ENCODE assay signal across 16 cellular contexts in genomic region chr6:105894556-105894955, GRCh38.
"Had no signal": no experiment of that assay in that cellular context is flagged by ENCODE, and none has a peak within 500 bp of the region (broad histone marks: within the 10 kb centered on the region; RNA-seq: fewer than 3 reads in every experiment).

No MANE protein-coding gene starts in this region.

- H3K4me3 ChIP-seq: body of pancreas, lower lobe of right lung, stomach had no signal

- H3K9me3 Mint-ChIP-seq: T-cell had no signal

- H3K9me3 ChIP-seq: body of pancreas, lower lobe of right lung, stomach had no signal

- H3K79me2 ChIP-seq: parathyroid adenoma had no signal

- H3K9ac ChIP-seq: parathyroid adenoma had no signal

- H3K36me3 Mint-ChIP-seq: naive B cell, T-cell had no signal

- H3K36me3 ChIP-seq: lower lobe of right lung, stomach, WERI-Rb-1 had no signal

- H3K27me3 ChIP-seq: body of pancreas, stomach had no signal

- DNase-seq: activated CD4-positive, alpha-beta T cell treated with anti-CD3 and anti-CD28 coated beads for 36 hours; activated naive CD4-positive, alpha-beta T cell treated with anti-CD3 and anti-CD28 coated beads, Interleukin-2, amount 50 U/mL, for 16 hours; amniotic stem cell; body of pancreas; endodermal cell; foreskin melanocyte; kidney glomerular epithelial cell; lower lobe of right lung; naive B cell; retina; stimulated activated CD4-positive, alpha-beta T cell treated with anti-CD3 and anti-CD28 coated beads, Interleukin-15, amount 100 ng/mL, for 24 hours; stimulated activated CD4-positive, alpha-beta T cell treated with anti-CD3 and anti-CD28 coated beads, Interleukin-4, amount 100 ng/mL, for 24 hours; stomach; T-cell; WERI-Rb-1 had no signal

- H3K4me1 ChIP-seq: lower lobe of right lung, parathyroid adenoma, stomach had no signal

- H3K27ac ChIP-seq: body of pancreas, lower lobe of right lung, parathyroid adenoma, stomach, WERI-Rb-1 had no signal

- H2AFZ ChIP-seq: parathyroid adenoma had no signal

- ATAC-seq: activated CD4-positive, alpha-beta T cell treated with anti-CD3 and anti-CD28 coated beads for 36 hours; body of pancreas; lower lobe of right lung; T-cell had no signal

- H3K27ac Mint-ChIP-seq: activated CD4-positive, alpha-beta T cell treated with anti-CD3 and anti-CD28 coated beads for 36 hours; endodermal cell; T-cell had no signal

- H3K4me3 Mint-ChIP-seq: activated CD4-positive, alpha-beta T cell treated with anti-CD3 and anti-CD28 coated beads for 36 hours; endodermal cell; naive B cell; T-cell had no signal
